ENCODE assay signal across 18 cellular contexts in genomic region chr16:22681551-22681880, GRCh38.
A peak's percentile ranks its signal among the peaks of the same experiment; 100 is the strongest.
DNase-seq lines count a peak whose midpoint lies in the region; ATAC-seq, FAIRE-seq and TF ChIP-seq lines count a peak whose summit lies in the region.
"Had no signal": no experiment of that assay in that cellular context is flagged by ENCODE, and none has a peak within 500 bp of the region (broad histone marks: within the 10 kb centered on the region; RNA-seq: fewer than 3 reads in every experiment).

No MANE protein-coding gene starts in this region.

- H2AFZ ChIP-seq in HepG2 (ENCODE audit: low read length) (no peak overlapping the region), neural cell (ENCODE audit: low read depth, low read length) (no peak overlapping the region)
- H2AFZ ChIP-seq: GM23248 had no signal

- H3K79me2 ChIP-seq in HepG2 (ENCODE audit: insufficient read depth, low read length) (no peaks in the 10 kb centered on the region), neural cell (replicated peaks; ENCODE audit: insufficient read depth, low read length) (no peaks in the 10 kb centered on the region)

- ATAC-seq in HepG2: no peak
- ATAC-seq in right lobe of liver: no peak
- no peak for ATAC-seq in HG02973 (IDR thresholded peaks at IDR 0.05; ENCODE audit: unreplicated experiment)
- ATAC-seq: CD8-positive, alpha-beta T cell had no signal

- in situ Hi-C loops in HepG2 (cut with HindIII; ENCODE audit: extremely low pct_ligation_motif_present, low pct_unique_long_range_greater_than_20kb): no loop called here

- no peak for FAIRE-seq in HepG2 (lab: Jason Lieb, UNC)
- FAIRE-seq: GM12891, GM18507 had no signal

- H3K27ac ChIP-seq in HepG2 (ENCODE audit: extremely low read length, insufficient read depth, low read length) (no peak overlapping the region), right lobe of liver (no peak overlapping the region), coronary artery (no peak overlapping the region), neural cell (ENCODE audit: low read length) (peak overlapping the region; percentile 4)
- H3K27ac ChIP-seq: BLaER1 treated with 17β-estradiol and CSF1 and Interleukin-3, amounts not matched to agents 10 nM and 100 nM; GM23248 had no signal

- TF ChIP-seq RAD21 in HepG2 (CRISPR knock-in tag; IDR thresholded peaks at IDR 0.05) (no peak), neural cell (conservative IDR thresholded peaks at IDR 0.05) (no peak)

- CTCF ChIA-PET in HepG2 (lab: Yijun Ruan, JAX; ENCODE audit: low intra/inter-chr PET ratio, low total read pairs): no interaction called here

- POLR2A ChIA-PET in HepG2 (lab: Yijun Ruan, JAX): no interaction called here

- no TSS peak for BruUV-seq in HepG2 (replicated peaks; lab: Mats Ljungman, UMichigan)

- H3K9ac ChIP-seq in HepG2 (ENCODE audit: insufficient read depth, low read depth, low read length) (no peak overlapping the region), neural cell (ENCODE audit: low read length) (no peak overlapping the region)
- H3K9ac ChIP-seq: BLaER1 treated with 17β-estradiol and CSF1 and Interleukin-3, amounts not matched to agents 10 nM and 100 nM; GM23248 had no signal

- 83% methylated on average over 8 of the region's 8 CpGs for WGBS in HepG2 (ENCODE audit: low lambda C conversion rate)
- WGBS in right lobe of liver (ENCODE audit: insufficient coverage, low coverage, low lambda C conversion rate, missing lambda C conversion rate): 86% methylated on average over 8 of the region's 8 CpGs

- H3K4me1 ChIP-seq in HepG2 (ENCODE audit: insufficient read depth, low read length) (peaks cover 5% of the 10 kb centered on the region), right lobe of liver (no peaks in the 10 kb centered on the region)

- H3K4me2 ChIP-seq in HepG2 (ENCODE audit: low read depth, low read length) (no peak overlapping the region), neural cell (ENCODE audit: low read length) (no peak overlapping the region)

- H3K9me2 ChIP-seq in neural cell (ENCODE audit: insufficient read depth, low read length): no peaks in the 10 kb centered on the region

- H3K27me3 ChIP-seq in HepG2 (ENCODE audit: control insufficient read depth in 1 of 2, insufficient read depth in 2 of 2, low read length in 2 of 2) (peaks cover 1 to 18% of the 10 kb centered on the region in 2 experiments; a peak in 1 of 5 replicates), right lobe of liver (no peaks in the 10 kb centered on the region), neural cell (ENCODE audit: insufficient read depth, low read depth, low read length) (no peaks in the 10 kb centered on the region)
- H3K27me3 ChIP-seq: BLaER1 treated with 17β-estradiol and CSF1 and Interleukin-3, amounts not matched to agents 10 nM and 100 nM had no signal

- intact Hi-C loops in HepG2 (cut with micrococcal nuclease; ENCODE audit: unreplicated experiment): no loop called here
- intact Hi-C loops in right lobe of liver (cut with DNase I): no loop called here

- no peak overlapping the region for H3K4me3 ChIP-seq in HepG2 (replicated peaks in 1 of 3; ENCODE audit: insufficient read depth in 1 of 3, low read depth in 2 of 3, low read length in 3 of 3)
- no peak overlapping the region for H3K4me3 ChIP-seq in right lobe of liver
- H3K4me3 ChIP-seq in coronary artery: no peak overlapping the region
- no peak overlapping the region for H3K4me3 ChIP-seq in neural cell (ENCODE audit: low read length)
- H3K4me3 ChIP-seq: BLaER1 treated with 17β-estradiol and CSF1 and Interleukin-3, amounts not matched to agents 10 nM and 100 nM; GM23248 had no signal

- no peak for TF ChIP-seq EP300 in HepG2 (IDR thresholded peaks at IDR 0.05; ENCODE audit: low read depth in 2 of 2, low read length in 2 of 2)
- no peak for TF ChIP-seq EP300 in HepG2 (CRISPR knock-in tag; IDR thresholded peaks at IDR 0.05; ENCODE audit: borderline replicate concordance)
- no peak for TF ChIP-seq EP300 in neural cell (conservative IDR thresholded peaks at IDR 0.05; ENCODE audit: poor library complexity, severe bottlenecking)

- TF ChIP-seq CTCF in HepG2 (CRISPR knock-in tag; IDR thresholded peaks at IDR 0.05) (no peak), right lobe of liver (IDR thresholded peaks at IDR 0.05) (no peak), coronary artery (IDR thresholded peaks at IDR 0.05) (no peak), neural cell (IDR thresholded peaks at IDR 0.05; ENCODE audit: poor library complexity, severe bottlenecking) (no peak)

- no peaks in the 10 kb centered on the region for H3F3A ChIP-seq in neural cell (ENCODE audit: insufficient read depth, low read length, poor library complexity, severe bottlenecking)

- DNase-seq in HepG2 (ENCODE audit: low spot score): no peak
- DNase-seq in right lobe of liver: no peak
- peak; percentile 67 for DNase-seq in coronary artery (ENCODE audit: low spot score)
- no peak for DNase-seq in Ammon's horn (ENCODE audit: low spot score)
- DNase-seq in activated CD4-positive, alpha-beta T cell treated with anti-CD3 and anti-CD28 coated beads for 48 hours: no peak
- DNase-seq: 8988T; Calu3; CD8-positive, alpha-beta T cell; DMS 273 treated with DMSO at 0.1 percent for 48 hours; DND-41; EL; GM23248; H7 had no signal

- H3K36me3 ChIP-seq in HepG2 (replicated peaks in 1 of 2; ENCODE audit: control insufficient read depth in 1 of 2, insufficient read depth in 2 of 2, low read length in 2 of 2) (no peaks in the 10 kb centered on the region), right lobe of liver (no peaks in the 10 kb centered on the region), neural cell (ENCODE audit: insufficient read depth, low read length) (no peaks in the 10 kb centered on the region)
- H3K36me3 ChIP-seq: BLaER1 treated with 17β-estradiol and CSF1 and Interleukin-3, amounts not matched to agents 10 nM and 100 nM had no signal

- TF ChIP-seq POLR2A in HepG2 (IDR thresholded peaks at IDR 0.05; ENCODE audit: insufficient read depth in 1 of 2, low read depth in 2 of 2, low read length in 2 of 2) (no peak), right lobe of liver (IDR thresholded peaks at IDR 0.05) (no peak)

- H3K9me3 ChIP-seq in HepG2 (ENCODE audit: low read length) (no peaks in the 10 kb centered on the region), right lobe of liver (no peaks in the 10 kb centered on the region), neural cell (ENCODE audit: low read length) (no peaks in the 10 kb centered on the region)

- H4K20me1 ChIP-seq in HepG2 (ENCODE audit: insufficient read depth, low read length): no peaks in the 10 kb centered on the region
- no peaks in the 10 kb centered on the region for H4K20me1 ChIP-seq in neural cell (ENCODE audit: insufficient read depth)
- H4K20me1 ChIP-seq: BLaER1 treated with 17β-estradiol and CSF1 and Interleukin-3, amounts not matched to agents 10 nM and 100 nM had no signal

TF ChIP-seq in HepG2, 621 proteins besides CTCF, POLR2A, EP300 and RAD21 (continues in another document):
- TF ChIP-seq PAWR (CRISPR knock-in tag; IDR thresholded peaks at IDR 0.05; ENCODE audit: borderline replicate concordance): 0 out of 2 replicates have a peak, but pooled peaks have one; percentile 21
- no peak for TF ChIP-seq KDM5A (IDR thresholded peaks at IDR 0.05; ENCODE audit: borderline replicate concordance, low read length)

TF ChIP-seq in neural cell, 6 proteins besides CTCF, POLR2A, EP300 and RAD21:
- TF ChIP-seq SMC3 (conservative IDR thresholded peaks at IDR 0.05; ENCODE audit: poor library complexity) (no peak), REST (IDR thresholded peaks at IDR 0.05; ENCODE audit: borderline replicate concordance) (peak; percentile 1)
